ENCODE assay signal across 25 cellular contexts in the genomic region with DNA sequence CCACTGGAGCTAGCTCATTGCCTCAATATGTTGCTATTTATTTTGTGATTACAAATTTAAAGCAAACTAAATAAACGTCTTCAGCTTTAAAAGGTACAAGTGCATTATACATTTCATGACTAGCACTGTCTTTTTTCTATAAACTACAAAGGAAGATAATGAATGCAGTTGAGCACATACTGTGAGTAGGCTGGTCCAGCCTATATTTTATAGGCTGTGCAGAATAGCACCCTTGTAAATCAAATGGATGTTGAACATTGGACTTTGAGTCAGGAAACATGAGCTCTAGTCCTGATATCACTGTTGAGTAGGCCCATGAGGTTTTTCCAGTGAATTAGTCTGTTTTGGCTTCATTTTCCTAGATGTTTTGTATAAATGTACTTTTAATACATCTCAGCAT.
A peak's percentile ranks its signal among the peaks of the same experiment; 100 is the strongest.
DNase-seq lines count a peak whose midpoint lies in the region; ATAC-seq, FAIRE-seq and TF ChIP-seq lines count a peak whose summit lies in the region.
"Had no signal": no experiment of that assay in that cellular context is flagged by ENCODE, and none has a peak within 500 bp of the region (broad histone marks: within the 10 kb centered on the region; RNA-seq: fewer than 3 reads in every experiment).

No MANE protein-coding gene starts in this region.

- peaks cover 27% of the 10 kb centered on the region for H3K4me1 Mint-ChIP-seq in astrocyte (ENCODE audit: low read depth, unreplicated experiment)

- H3K4me3 ChIP-seq in astrocyte (ENCODE audit: insufficient read depth, low read depth, low read length) (no peak overlapping the region), pancreas (no peak overlapping the region)
- H3K4me3 ChIP-seq: coronary artery, GM23248, heart right ventricle, left lung, SJSA1, spleen, tibial artery had no signal

- intact Hi-C loops in pancreas (cut with DNase I) = no loop called here

- no peak overlapping the region for H2AFZ ChIP-seq in astrocyte (ENCODE audit: low read depth, low read length)
- H2AFZ ChIP-seq: GM23248 had no signal

- no peaks in the 10 kb centered on the region for H3K79me2 ChIP-seq in astrocyte (ENCODE audit: insufficient read depth, low read length)

- FAIRE-seq in astrocyte (lab: Jason Lieb, UNC) (peak; percentile 43), pancreas (lab: Jason Lieb, UNC) (peak; percentile 81), frontal cortex (lab: Jason Lieb, UNC) (no peak)

- TF ChIP-seq CTCF in astrocyte (IDR thresholded peaks at IDR 0.05; ENCODE audit: insufficient read depth, low read depth, low read length) (no peak), pancreas (IDR thresholded peaks at IDR 0.05) (no peak)

- H3K9me3 ChIP-seq in astrocyte (ENCODE audit: insufficient read depth, low read depth, low read length) (no peaks in the 10 kb centered on the region), pancreas (no peaks in the 10 kb centered on the region)
- H3K9me3 ChIP-seq: SJSA1 had no signal

- ATAC-seq in pancreas = no peak
- ATAC-seq: heart right ventricle; left lung; naive thymus-derived CD8-positive, alpha-beta T cell had no signal

- no peaks in the 10 kb centered on the region for H3K27me3 ChIP-seq in astrocyte (ENCODE audit: insufficient read depth, low read length)
- no peaks in the 10 kb centered on the region for H3K27me3 ChIP-seq in pancreas
- H3K27me3 ChIP-seq: heart right ventricle, left lung, SJSA1, spleen, tibial artery had no signal

- DNase-seq in DMS53 (lab: John Stamatoyannopoulos, UW) (peak; percentile 36), DMS53 treated with DMSO at 0.1 percent for 48 hours (lab: John Stamatoyannopoulos, UW; ENCODE audit: unreplicated experiment) (no peak), NCI-H2081 treated with DMSO at 0.1 percent for 48 hours (lab: John Stamatoyannopoulos, UW) (peak; percentile 99), astrocyte (ENCODE audit: low read depth) (no peak), pancreas (no peak), iPS-NIHi7 (ENCODE audit: extremely low spot score) (no peak), frontal cortex (ENCODE audit: low spot score in 2 of 2) (no peak), HCEC 1CT (no peak)
- DNase-seq: activated CD4-positive, alpha-beta memory T cell treated with anti-CD3 and anti-CD28 coated beads for 36 hours; activated CD4-positive, CD25-positive, alpha-beta regulatory T cell treated with anti-CD3 and anti-CD28 coated beads, Interleukin-2, amount 50 U/mL, for 72 hours; activated CD8-positive, alpha-beta memory T cell treated with anti-CD3 and anti-CD28 coated beads, Interleukin-2, amount 50 U/mL, for 4 hours; amygdala; GM23248; heart right ventricle; left lung; naive thymus-derived CD8-positive, alpha-beta T cell; NCI-H1105; RPMI8226; spleen; tibial artery had no signal

- no peak overlapping the region for H3K4me2 ChIP-seq in astrocyte (ENCODE audit: low read length)

- H3K27ac ChIP-seq in astrocyte (ENCODE audit: low read depth, low read length) (no peak overlapping the region), pancreas (no peak overlapping the region)
- H3K27ac ChIP-seq: 22Rv1, coronary artery, GM23248, heart right ventricle, left lung, SJSA1, spleen, tibial artery had no signal

- WGBS in pancreas, 2 donors = 13 to 18% methylated on average over 1 of the region's 1 CpG

- H3K27me3 Mint-ChIP-seq in astrocyte (ENCODE audit: low read depth, unreplicated experiment) = no peaks in the 10 kb centered on the region
- H3K27me3 Mint-ChIP-seq: activated CD4-positive, alpha-beta memory T cell treated with anti-CD3 and anti-CD28 coated beads for 36 hours; activated naive CD4-positive, alpha-beta T cell treated with anti-CD3 and anti-CD28 coated beads, Interleukin-2, amount 50 U/mL, for 24 hours; naive thymus-derived CD8-positive, alpha-beta T cell had no signal

- H4K20me1 ChIP-seq in astrocyte (ENCODE audit: insufficient read depth, low read length) = no peaks in the 10 kb centered on the region

- no peak overlapping the region for H3K4me3 Mint-ChIP-seq in astrocyte (ENCODE audit: unreplicated experiment)
- H3K4me3 Mint-ChIP-seq: activated CD4-positive, alpha-beta memory T cell treated with anti-CD3 and anti-CD28 coated beads for 36 hours; activated naive CD4-positive, alpha-beta T cell treated with anti-CD3 and anti-CD28 coated beads, Interleukin-2, amount 50 U/mL, for 24 hours; naive thymus-derived CD8-positive, alpha-beta T cell; T-helper 1 cell treated with Interleukin-12 subunit alpha and Interleukin-12 subunit beta and Interleukin-4 antibody, amounts not matched to agents 30 μg/mL and 1 μg/mL, for 36 hours had no signal

- peaks cover 2% of the 10 kb centered on the region for H3K9me3 Mint-ChIP-seq in astrocyte (ENCODE audit: unreplicated experiment)

- peaks cover 8% of the 10 kb centered on the region for H3K4me1 ChIP-seq in astrocyte (ENCODE audit: insufficient read depth, low read length)
- H3K4me1 ChIP-seq in pancreas = peaks cover 13 to 15% (median 14%) of the 10 kb centered on the region in 3 donors

- H3K9ac ChIP-seq in astrocyte (ENCODE audit: low read length) = no peak overlapping the region
- H3K9ac ChIP-seq: GM23248 had no signal

- no peaks in the 10 kb centered on the region for H3K36me3 Mint-ChIP-seq in astrocyte (ENCODE audit: low read depth, unreplicated experiment)

- no peak overlapping the region for H3K27ac Mint-ChIP-seq in astrocyte (ENCODE audit: unreplicated experiment)
- H3K27ac Mint-ChIP-seq: activated CD4-positive, alpha-beta memory T cell treated with anti-CD3 and anti-CD28 coated beads for 36 hours; activated naive CD4-positive, alpha-beta T cell treated with anti-CD3 and anti-CD28 coated beads, Interleukin-2, amount 50 U/mL, for 24 hours; naive thymus-derived CD8-positive, alpha-beta T cell; T-helper 1 cell treated with Interleukin-12 subunit alpha and Interleukin-12 subunit beta and Interleukin-4 antibody, amounts not matched to agents 30 μg/mL and 1 μg/mL, for 36 hours had no signal

- H3K36me3 ChIP-seq in astrocyte (ENCODE audit: insufficient read depth, low read length) (no peaks in the 10 kb centered on the region), pancreas (no peaks in the 10 kb centered on the region)
- H3K36me3 ChIP-seq: heart right ventricle, left lung, SJSA1, spleen, tibial artery had no signal

Comparison
In these comparisons a context has a peak if more than half of its experiments do, and no peak if none do; other contexts are left out.
1. DNase-seq: peak in DMS53 (single experiment) and NCI-H2081 treated with DMSO at 0.1 percent for 48 hours (single experiment); none in DMS53 treated with DMSO at 0.1 percent for 48 hours (single experiment), astrocyte (single experiment), pancreas (0 of 6), iPS-NIHi7 (single experiment), frontal cortex (0 of 2) and HCEC 1CT (single experiment).